In the genomic region with DNA sequence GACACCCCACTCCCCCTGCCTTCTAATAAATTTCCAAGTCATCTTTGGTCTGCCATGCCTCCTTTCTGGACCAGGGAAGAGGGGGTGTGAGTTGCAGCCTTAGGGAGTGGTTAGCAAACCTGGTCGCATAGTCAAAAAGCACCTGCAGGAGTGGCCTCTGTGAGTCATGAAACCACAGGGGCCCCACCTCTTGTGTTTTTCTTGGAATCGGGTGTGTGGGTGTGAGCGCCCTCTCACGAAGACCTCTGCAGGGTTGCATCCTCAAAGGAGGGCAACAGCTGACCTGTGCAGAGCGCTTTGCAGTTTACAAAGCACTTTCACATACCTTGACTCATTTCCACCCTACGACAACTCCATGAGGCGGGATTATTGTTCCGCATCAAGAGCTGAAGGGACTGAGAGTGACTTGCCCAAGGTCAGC, we compare ENCODE assay signal across 9 cellular contexts. TPM values are rescaled to one million over a fixed set of nuclear protein-coding genes. Genes with fewer than 3 reads are reported as not detected.
DNase-seq lines count a peak whose midpoint lies in the region; ATAC-seq and TF ChIP-seq lines count a peak whose summit lies in the region.
"Had no signal": no experiment of that assay in that cellular context is flagged by ENCODE, and none has a peak within 500 bp of the region (broad histone marks: within the 10 kb centered on the region; RNA-seq: fewer than 3 reads in every experiment).

No MANE protein-coding gene starts in this region.

- H2AFZ ChIP-seq in PC-3 (ENCODE audit: low read length): no peak overlapping the region

- no peaks in the 10 kb centered on the region for H3K27me3 ChIP-seq in PC-3 (ENCODE audit: low read length)

- no peaks in the 10 kb centered on the region for H4K20me1 ChIP-seq in PC-3 (ENCODE audit: low read length)

- no peaks in the 10 kb centered on the region for H3K79me2 ChIP-seq in PC-3 (ENCODE audit: low read length)

- CTCF ChIA-PET in PC-3 (lab: Charles Lee): interaction anchor here (0.5 kb wide), 1 partner anchor 28 kb away, joined by 4 read pairs; no protein-coding TSS in a partner anchor

- H3K4me1 ChIP-seq in PC-3 (ENCODE audit: insufficient read depth, low read length): peaks cover 50% of the 10 kb centered on the region

- POLR2A ChIA-PET in PC-3 (lab: Charles Lee; ENCODE audit: unreplicated experiment): interaction anchor here (1.0 kb wide), 1 partner anchor 14 kb away, joined by 10 read pairs; no protein-coding TSS in a partner anchor

- no peaks in the 10 kb centered on the region for H3K9me2 ChIP-seq in PC-3 (replicated peaks; ENCODE audit: low read length)

- peak; percentile 69 for ATAC-seq in GM19438 (IDR thresholded peaks at IDR 0.05; ENCODE audit: low read depth, unreplicated experiment)
- peak; percentile 89 for ATAC-seq in PC-3
- no peak for ATAC-seq in left lobe of liver

- no peaks in the 10 kb centered on the region for H3K36me3 ChIP-seq in PC-3 (ENCODE audit: low read depth, low read length)
- H3K36me3 ChIP-seq: thoracic aorta had no signal

- no peak overlapping the region for H3K4me3 ChIP-seq in PC-3 (ENCODE audit: low read length)
- H3K4me3 ChIP-seq: thoracic aorta had no signal

- no peaks in the 10 kb centered on the region for H3K9me3 ChIP-seq in PC-3 (ENCODE audit: low read length)
- H3K9me3 ChIP-seq: thoracic aorta had no signal

- H3K9ac ChIP-seq in PC-3 (ENCODE audit: low read length): peak overlapping the region; percentile 76

- peak overlapping the region; percentile 97 for H3K27ac ChIP-seq in PC-3 (ENCODE audit: low read length)
- H3K27ac ChIP-seq: thoracic aorta had no signal

- BruUV-seq in PC-3 (replicated peaks; lab: Mats Ljungman, UMichigan): no TSS peak

- DNase-seq in PC-3 (peak; percentile 95), left lobe of liver (ENCODE audit: low spot score) (no peak), UCSD-AML1 (lab: John Stamatoyannopoulos, UW; ENCODE audit: unreplicated experiment) (no peak), NCI-H345 treated with DMSO at 0.1 percent for 48 hours (lab: John Stamatoyannopoulos, UW; ENCODE audit: unreplicated experiment) (no peak), cerebellum (ENCODE audit: low spot score) (no peak)
- DNase-seq in activated naive CD4-positive, alpha-beta T cell treated with Interleukin-2 at 50 U/mL for 16 hours: peak; percentile 92
- peak; percentile 82 to 90 (median 87) for DNase-seq in stimulated activated CD4-positive, alpha-beta T cell treated with anti-CD3 and anti-CD28 coated beads, TNF-alpha, amount 100 ng/mL, for 24 hours (ENCODE audit: low read depth in 3 of 3)

- no peaks in the 10 kb centered on the region for H3F3A ChIP-seq in PC-3 (ENCODE audit: low read length, unreplicated experiment)

- peak; percentile 36; the same call in 1 of the 2 replicates for TF ChIP-seq CTCF in PC-3 (conservative IDR thresholded peaks at IDR 0.05; ENCODE audit: low read depth, low read length)

- peak overlapping the region; percentile 12; the same call in 1 of the 2 replicates for H3K4me2 ChIP-seq in PC-3 (ENCODE audit: low read length)

- intact Hi-C loops in PC-3 (cut with micrococcal nuclease): loop anchor here (1.0 to 5.0 kb wide), 3 partner anchors 14 to 37 kb away; a partner anchor contains a TSS

RNA-seq across cellular contexts. Expression of a gene that starts 36.8 kb away (rescaled TPM):
- total RNA-seq in PC-3 (2014; rRNA removed) (2.4 TPM in 1 of 2 replicates, not detected in the other), left lobe of liver (not detected), cerebellum (not detected)
- total RNA-seq: thoracic aorta had no signal

Comparison
In these comparisons a context has a peak if more than half of its experiments do, and no peak if none do; other contexts are left out.
1. DNase-seq: peak in PC-3 (single experiment), activated naive CD4-positive, alpha-beta T cell treated with Interleukin-2 at 50 U/mL for 16 hours (single experiment) and stimulated activated CD4-positive, alpha-beta T cell treated with anti-CD3 and anti-CD28 coated beads, TNF-alpha, amount 100 ng/mL, for 24 hours (3 of 3); none in left lobe of liver (single experiment), UCSD-AML1 (single experiment), NCI-H345 treated with DMSO at 0.1 percent for 48 hours (single experiment) and cerebellum (single experiment).